In genomic region chr7:98230746-98231471, GRCh38 we compare ENCODE assay signal across 21 cellular contexts. TPM values are rescaled to one million over a fixed set of nuclear protein-coding genes. Genes with fewer than 3 reads are reported as not detected.
DNase-seq lines count a peak whose midpoint lies in the region; ATAC-seq, FAIRE-seq and TF ChIP-seq lines count a peak whose summit lies in the region.
"Had no signal": no experiment of that assay in that cellular context is flagged by ENCODE, and none has a peak within 500 bp of the region (broad histone marks: within the 10 kb centered on the region; RNA-seq: fewer than 3 reads in every experiment).

No MANE protein-coding gene starts in this region.

- no peak for TF ChIP-seq EP300 in A549 (IDR thresholded peaks at IDR 0.05)

- H3K9me3 ChIP-seq in A549 (no peaks in the 10 kb centered on the region), neuronal stem cell (replicated peaks in 1 of 2; ENCODE audit: control insufficient read depth in 2 of 2, insufficient read depth in 1 of 2, low read depth in 1 of 2, low read length in 2 of 2) (no peaks in the 10 kb centered on the region)

- H2BK120ac ChIP-seq in neuronal stem cell (ENCODE audit: low read depth, low read length) = peak overlapping the region; percentile 31

- H3K27ac ChIP-seq in A549 (no peak overlapping the region), neuronal stem cell (replicated peaks; ENCODE audit: low read length) (no peak overlapping the region)

- no peak overlapping the region for H3K4ac ChIP-seq in neuronal stem cell (ENCODE audit: low read length)

- peak; percentile 5 to 12; a peak in 1 of 6 replicates for ATAC-seq in A549
- no peak for ATAC-seq in GM21515 (IDR thresholded peaks at IDR 0.05; ENCODE audit: unreplicated experiment)
- ATAC-seq: CD8-positive, alpha-beta T cell had no signal

- no peak for TF ChIP-seq RAD21 in A549 (conservative IDR thresholded peaks at IDR 0.05 in 1 of 2, IDR thresholded peaks at IDR 0.05 in 1 of 2)

- no peak overlapping the region for H2BK12ac ChIP-seq in neuronal stem cell (ENCODE audit: low read length)

- H2BK15ac ChIP-seq in neuronal stem cell (ENCODE audit: low read length) = no peak overlapping the region

- FAIRE-seq in A549 (lab: Jason Lieb, UNC) = no peak
- FAIRE-seq: D721Med, G401.6, GM12892, GM19239 had no signal

- H2BK5ac ChIP-seq in neuronal stem cell (ENCODE audit: low read length) = no peak overlapping the region

- no peak for TF ChIP-seq POLR2A in A549 (IDR thresholded peaks at IDR 0.05; ENCODE audit: low read length)

- DNase-seq in A549 (ENCODE audit: low read depth in 1 of 2, low spot score in 1 of 2) (no peak), H7 (peak; percentile 53), iPS-NIHi11 (ENCODE audit: low spot score) (peak; percentile 11), neuronal stem cell (ENCODE audit: low spot score) (no peak), NCI-H1105 treated with DMSO at 0.1 percent for 48 hours (lab: John Stamatoyannopoulos, UW) (no peak), NCI-H2196 treated with DMSO at 0.1 percent for 48 hours (lab: John Stamatoyannopoulos, UW; ENCODE audit: unreplicated experiment) (no peak), LoVo (ENCODE audit: low spot score) (no peak)
- DNase-seq: CD8-positive, alpha-beta T cell; COR-L47; DMS153; DMS79 treated with DMSO at 0.1 percent for 48 hours; EL; IMR-90 had no signal

- CTCF ChIA-PET in A549 (lab: Yijun Ruan, JAX) = no interaction called here

- H3K14ac ChIP-seq in neuronal stem cell (ENCODE audit: low read length) = peak overlapping the region; percentile 82

- no peak overlapping the region for H3K4me3 ChIP-seq in A549
- H3K4me3 ChIP-seq in H7 (ENCODE audit: insufficient read depth, low read depth, low read length) = no peak overlapping the region
- no peak overlapping the region for H3K4me3 ChIP-seq in neuronal stem cell (ENCODE audit: low read length in 2 of 2)

- H4K8ac ChIP-seq in neuronal stem cell (ENCODE audit: low read depth, low read length) = peak overlapping the region; percentile 43

- H2AK5ac ChIP-seq in neuronal stem cell (ENCODE audit: low read depth, low read length) = no peak overlapping the region

- peak overlapping the region; percentile 64 for H3K18ac ChIP-seq in neuronal stem cell (ENCODE audit: low read length)

- H3K23ac ChIP-seq in neuronal stem cell (ENCODE audit: low read depth, low read length, poor library complexity) = no peak overlapping the region

- 82% methylated on average over 13 of the region's 30 CpGs for WGBS in A549 (ENCODE audit: missing lambda C conversion rate)
- WGBS in neuronal stem cell (ENCODE audit: extremely low coverage in 2 of 2, insufficient read length in 2 of 2, insufficient replicate concordance in 1 of 2), 2 donors = no CpG with 5 or more reads among the region's 30 CpGs

- no peaks in the 10 kb centered on the region for H3K27me3 ChIP-seq in H7 (ENCODE audit: control insufficient read depth, insufficient read depth, low read length)
- H3K27me3 ChIP-seq in neuronal stem cell (ENCODE audit: control insufficient read depth in 3 of 3, insufficient read depth in 3 of 3, low read depth in 1 of 3, low read length in 3 of 3) = no peaks in the 10 kb centered on the region

- no peak overlapping the region for H2AFZ ChIP-seq in neuronal stem cell (ENCODE audit: low read length)

- H3K4me2 ChIP-seq in A549 (no peak overlapping the region), neuronal stem cell (ENCODE audit: insufficient read depth, low read length, poor library complexity, severe bottlenecking) (no peak overlapping the region)

- no peak overlapping the region for H3K9ac ChIP-seq in neuronal stem cell (ENCODE audit: low read depth, low read length, poor library complexity)

- no peak overlapping the region for H4K91ac ChIP-seq in neuronal stem cell (ENCODE audit: low read depth, low read length, poor library complexity)

- H3K4me1 ChIP-seq in A549 = no peaks in the 10 kb centered on the region
- no peaks in the 10 kb centered on the region for H3K4me1 ChIP-seq in neuronal stem cell (ENCODE audit: control insufficient read depth in 2 of 2, insufficient read depth in 1 of 2, low read depth in 1 of 2, low read length in 2 of 2)

- H3K79me1 ChIP-seq in neuronal stem cell (ENCODE audit: low read depth, low read length) = peaks cover 3% of the 10 kb centered on the region

- no peaks in the 10 kb centered on the region for H3K36me3 ChIP-seq in H7 (replicated peaks; ENCODE audit: control insufficient read depth, insufficient read depth, low read length)
- peaks cover 7 to 13% of the 10 kb centered on the region in 2 donors for H3K36me3 ChIP-seq in neuronal stem cell (replicated peaks in 1 of 2; ENCODE audit: control insufficient read depth in 2 of 2, insufficient read depth in 2 of 2, low read length in 2 of 2)

- POLR2A ChIA-PET in A549 (lab: Yijun Ruan, JAX) = no interaction called here

- no peak for TF ChIP-seq CTCF in A549 (IDR thresholded peaks at IDR 0.05)

TF ChIP-seq in A549, 52 proteins besides CTCF, POLR2A, EP300 and RAD21:
- TF ChIP-seq POLR2AphosphoS2 (conservative IDR thresholded peaks at IDR 0.05; ENCODE audit: low read length) (no peak), TP53 (CRISPR knock-in tag; IDR thresholded peaks at IDR 0.05) (no peak), HOXA7 (CRISPR knock-in tag; IDR thresholded peaks at IDR 0.05) (no peak), ATOH8 (CRISPR knock-in tag; IDR thresholded peaks at IDR 0.05; ENCODE audit: low read depth) (no peak), BCL3 (IDR thresholded peaks at IDR 0.05) (no peak), HEYL (CRISPR knock-in tag; IDR thresholded peaks at IDR 0.05) (no peak), HDAC2 (IDR thresholded peaks at IDR 0.05) (no peak), KDM1A (IDR thresholded peaks at IDR 0.05; ENCODE audit: low read depth) (no peak), MAZ (IDR thresholded peaks at IDR 0.05; ENCODE audit: borderline replicate concordance, low read depth, low read length) (no peak)

RNA-seq across cellular contexts. Expression of gene BHLHA15, which starts 19.7 kb away (rescaled TPM):
- polyA plus RNA-seq in A549 (2011; rRNA removed) (0.15 and 0.30 TPM in 2 replicates), A549 (2017; fragmentation: RNase III; extraction: RNeasy Plus Mini Kit Qiagen cat#74134 plus additional on column Dnase treatment) (0.23 to 0.34 TPM in 2 of 3 replicates, not detected in the other)
- polyA plus RNA-seq in A549 (2012; cell fraction: cytosol; rRNA removed) = 0.10 TPM in 1 of 2 replicates, not detected in the other
- polyA plus RNA-seq in A549 (2012; cell fraction: nucleus; rRNA removed) = 0.23 and 0.24 TPM in 2 replicates
- polyA minus RNA-seq in A549 (2011; rRNA and poly(A)+ RNA removed) = 0.39 and 0.45 TPM in 2 replicates
- total RNA-seq in H7 (2014; rRNA removed; shearing (Covaris generic)) = 0.90 and 2.8 TPM in 2 replicates
- polyA plus RNA-seq in neuronal stem cell (2013, experiment 1 of 2) = 2.4 TPM
- polyA plus RNA-seq in neuronal stem cell (2013, experiment 2 of 2) = 2.2 TPM
- total RNA-seq: CD8-positive, alpha-beta T cell; H4; IMR-90 had no signal
- polyA plus RNA-seq: BJ, CD14-positive monocyte, IMR-90 had no signal

RNA-seq across cellular contexts. Expression of gene TECPR1, which starts 21.1 kb away (rescaled TPM):
- polyA plus RNA-seq in A549 (2011; rRNA removed) = 2.5 TPM in 2 replicates
- 2.8 and 3.8 TPM in 2 replicates for polyA plus RNA-seq in A549 (2012; cell fraction: cytosol; rRNA removed)
- polyA plus RNA-seq in A549 (2012; cell fraction: nucleus; rRNA removed) = 14.1 and 21.5 TPM in 2 replicates
- polyA plus RNA-seq in A549 (2017; fragmentation: RNase III; extraction: RNeasy Plus Mini Kit Qiagen cat#74134 plus additional on column Dnase treatment) = 8.4 to 11.2 TPM (median 11.1 TPM) in 3 replicates
- 2.9 and 4.4 TPM in 2 replicates for polyA minus RNA-seq in A549 (2011; rRNA and poly(A)+ RNA removed)
- total RNA-seq in H7 (2014; rRNA removed; shearing (Covaris generic)) = 12.7 and 13.7 TPM in 2 replicates
- 7.3 TPM for polyA plus RNA-seq in neuronal stem cell (2013, experiment 1 of 2)
- polyA plus RNA-seq in neuronal stem cell (2013, experiment 2 of 2) = 7.5 TPM

RNA-seq across cellular contexts. Expression of gene BRI3, which starts 50.6 kb away (rescaled TPM):
- polyA plus RNA-seq in A549 (2011; rRNA removed) (61.0 and 68.3 TPM in 2 replicates), A549 (2017; fragmentation: RNase III; extraction: RNeasy Plus Mini Kit Qiagen cat#74134 plus additional on column Dnase treatment) (60.8 to 73.0 TPM (median 61.5 TPM) in 3 replicates)
- 67.0 and 79.0 TPM in 2 replicates for polyA plus RNA-seq in A549 (2012; cell fraction: cytosol; rRNA removed)
- 29.3 and 35.6 TPM in 2 replicates for polyA plus RNA-seq in A549 (2012; cell fraction: nucleus; rRNA removed)
- 49.2 and 51.8 TPM in 2 replicates for polyA minus RNA-seq in A549 (2011; rRNA and poly(A)+ RNA removed)
- 32.8 and 41.7 TPM in 2 replicates for total RNA-seq in H7 (2014; rRNA removed; shearing (Covaris generic))
- 197 TPM for polyA plus RNA-seq in neuronal stem cell (2013, experiment 1 of 2)
- polyA plus RNA-seq in neuronal stem cell (2013, experiment 2 of 2) = 198 TPM

Comparison
In these comparisons a context has a peak if more than half of its experiments do, and no peak if none do; other contexts are left out.
1. DNase-seq: peak in H7 (single experiment) and iPS-NIHi11 (single experiment); none in A549 (0 of 2), neuronal stem cell (single experiment), NCI-H1105 treated with DMSO at 0.1 percent for 48 hours (single experiment), NCI-H2196 treated with DMSO at 0.1 percent for 48 hours (single experiment) and LoVo (single experiment).